In the genomic region with DNA sequence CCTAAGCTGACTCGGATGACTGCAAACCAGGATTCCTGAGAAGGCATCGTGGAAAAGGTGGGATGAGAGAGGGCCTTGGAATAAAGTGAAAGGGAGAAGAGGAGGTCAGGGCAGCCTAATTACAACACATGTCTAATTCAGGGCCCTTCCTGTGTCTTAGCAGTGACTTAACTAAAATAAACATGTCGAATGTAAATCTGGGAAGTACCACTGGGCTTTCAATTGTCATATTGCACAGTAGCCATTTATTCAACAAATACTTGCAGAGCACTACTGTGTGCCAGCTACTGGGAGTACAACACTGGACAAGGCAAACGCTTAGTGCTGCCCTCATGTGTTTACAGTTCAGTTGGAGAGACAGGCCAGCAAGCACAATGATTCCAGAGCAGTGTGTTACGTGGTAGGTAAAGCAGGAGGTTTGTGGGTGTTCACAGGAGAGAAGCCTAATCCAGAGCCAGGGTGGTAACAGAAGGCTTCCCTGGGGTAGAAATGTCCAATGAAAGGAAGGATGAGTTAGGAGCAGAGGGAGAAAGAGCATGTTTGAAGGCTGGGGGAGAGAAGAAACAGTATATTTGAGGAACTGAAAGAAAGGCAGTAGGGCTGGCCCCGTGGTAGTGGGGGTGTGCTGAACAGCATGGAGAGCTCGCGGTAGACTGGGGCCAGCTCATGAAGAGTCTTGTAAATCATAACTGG, we compare ENCODE assay signal across 1 cellular context.
TF ChIP-seq lines count a peak whose summit lies in the region.

No MANE protein-coding gene starts in this region.

TF ChIP-seq in HepG2, 621 proteins besides CTCF, POLR2A, EP300 and RAD21 (continued from another document and continues in another):
- TF ChIP-seq, protein P1, sequence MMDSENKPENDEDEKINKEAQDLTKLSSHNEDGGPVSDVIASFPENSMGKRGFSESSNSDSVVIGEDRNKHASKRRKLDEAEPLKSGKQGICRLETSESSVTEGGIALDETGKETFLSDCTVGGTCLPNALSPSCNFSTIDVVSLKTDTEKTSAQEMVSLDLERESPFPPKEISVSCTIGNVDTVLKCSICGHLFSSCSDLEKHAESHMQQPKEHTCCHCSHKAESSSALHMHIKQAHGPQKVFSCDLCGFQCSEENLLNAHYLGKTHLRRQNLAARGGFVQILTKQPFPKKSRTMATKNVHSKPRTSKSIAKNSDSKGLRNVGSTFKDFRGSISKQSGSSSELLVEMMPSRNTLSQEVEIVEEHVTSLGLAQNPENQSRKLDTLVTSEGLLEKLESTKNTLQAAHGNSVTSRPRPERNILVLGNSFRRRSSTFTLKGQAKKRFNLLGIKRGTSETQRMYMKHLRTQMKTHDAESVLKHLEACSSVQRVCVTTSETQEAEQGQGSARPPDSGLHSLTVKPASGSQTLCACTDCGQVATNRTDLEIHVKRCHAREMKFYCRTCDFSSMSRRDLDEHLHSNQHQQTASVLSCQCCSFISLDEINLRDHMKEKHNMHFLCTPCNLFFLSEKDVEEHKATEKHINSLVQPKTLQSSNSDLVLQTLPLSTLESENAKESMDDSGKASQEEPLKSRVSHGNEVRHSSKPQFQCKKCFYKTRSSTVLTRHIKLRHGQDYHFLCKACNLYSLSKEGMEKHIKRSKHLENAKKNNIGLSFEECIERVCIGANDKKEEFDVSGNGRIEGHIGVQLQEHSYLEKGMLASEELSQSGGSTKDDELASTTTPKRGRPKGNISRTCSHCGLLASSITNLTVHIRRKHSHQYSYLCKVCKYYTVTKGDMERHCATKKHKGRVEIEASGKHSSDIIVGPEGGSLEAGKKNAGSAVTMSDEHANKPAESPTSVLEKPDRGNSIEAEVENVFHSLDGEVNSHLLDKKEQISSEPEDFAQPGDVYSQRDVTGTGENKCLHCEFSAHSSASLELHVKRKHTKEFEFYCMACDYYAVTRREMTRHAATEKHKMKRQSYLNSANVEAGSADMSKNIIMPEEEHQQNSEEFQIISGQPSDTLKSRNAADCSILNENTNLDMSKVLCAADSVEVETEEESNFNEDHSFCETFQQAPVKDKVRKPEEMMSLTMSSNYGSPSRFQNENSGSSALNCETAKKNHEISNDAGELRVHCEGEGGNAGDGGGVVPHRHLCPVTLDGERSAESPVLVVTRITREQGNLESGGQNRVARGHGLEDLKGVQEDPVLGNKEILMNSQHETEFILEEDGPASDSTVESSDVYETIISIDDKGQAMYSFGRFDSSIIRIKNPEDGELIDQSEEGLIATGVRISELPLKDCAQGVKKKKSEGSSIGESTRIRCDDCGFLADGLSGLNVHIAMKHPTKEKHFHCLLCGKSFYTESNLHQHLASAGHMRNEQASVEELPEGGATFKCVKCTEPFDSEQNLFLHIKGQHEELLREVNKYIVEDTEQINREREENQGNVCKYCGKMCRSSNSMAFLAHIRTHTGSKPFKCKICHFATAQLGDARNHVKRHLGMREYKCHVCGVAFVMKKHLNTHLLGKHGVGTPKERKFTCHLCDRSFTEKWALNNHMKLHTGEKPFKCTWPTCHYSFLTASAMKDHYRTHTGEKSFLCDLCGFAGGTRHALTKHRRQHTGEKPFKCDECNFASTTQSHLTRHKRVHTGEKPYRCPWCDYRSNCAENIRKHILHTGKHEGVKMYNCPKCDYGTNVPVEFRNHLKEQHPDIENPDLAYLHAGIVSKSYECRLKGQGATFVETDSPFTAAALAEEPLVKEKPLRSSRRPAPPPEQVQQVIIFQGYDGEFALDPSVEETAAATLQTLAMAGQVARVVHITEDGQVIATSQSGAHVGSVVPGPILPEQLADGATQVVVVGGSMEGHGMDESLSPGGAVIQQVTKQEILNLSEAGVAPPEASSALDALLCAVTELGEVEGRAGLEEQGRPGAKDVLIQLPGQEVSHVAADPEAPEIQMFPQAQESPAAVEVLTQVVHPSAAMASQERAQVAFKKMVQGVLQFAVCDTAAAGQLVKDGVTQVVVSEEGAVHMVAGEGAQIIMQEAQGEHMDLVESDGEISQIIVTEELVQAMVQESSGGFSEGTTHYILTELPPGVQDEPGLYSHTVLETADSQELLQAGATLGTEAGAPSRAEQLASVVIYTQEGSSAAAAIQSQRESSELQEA (CRISPR knock-in tag; IDR thresholded peaks at IDR 0.05; ENCODE audit: not compliant biosample characterization), result no peak
- TF ChIP-seq POLR2AphosphoS2 (IDR thresholded peaks at IDR 0.05; ENCODE audit: low read depth, low read length) (no peak), ZNF776 (CRISPR knock-in tag; IDR thresholded peaks at IDR 0.05) (no peak), ZNF274 (CRISPR knock-in tag; IDR thresholded peaks at IDR 0.05) (no peak), NFRKB (IDR thresholded peaks at IDR 0.05) (no peak), YY1 (IDR thresholded peaks at IDR 0.05; ENCODE audit: insufficient read depth, insufficient replicate concordance, low read depth, low read length) (no peak), FOXK1 (CRISPR knock-in tag; IDR thresholded peaks at IDR 0.05; ENCODE audit: borderline replicate concordance, low read depth) (peak; percentile 61; the same call in 1 of the 2 replicates), KLF9 (CRISPR knock-in tag; IDR thresholded peaks at IDR 0.05; ENCODE audit: low read depth) (no peak), ZBTB21 (CRISPR knock-in tag; IDR thresholded peaks at IDR 0.05) (no peak), SP140L (CRISPR knock-in tag; IDR thresholded peaks at IDR 0.05; ENCODE audit: borderline replicate concordance) (0 out of 2 replicates have a peak, but pooled peaks have one; percentile 53), ATM (IDR thresholded peaks at IDR 0.05; ENCODE audit: borderline replicate concordance) (no peak), HNF4A (CRISPR knock-in tag; IDR thresholded peaks at IDR 0.05) (no peak), SOX5 (CRISPR knock-in tag; IDR thresholded peaks at IDR 0.05; ENCODE audit: borderline replicate concordance) (no peak; the same call in 1 of the 2 replicates), HOXA3 (CRISPR knock-in tag; IDR thresholded peaks at IDR 0.05) (peak; percentile 41; the same call in 1 of the 2 replicates), ZNF143 (CRISPR knock-in tag; IDR thresholded peaks at IDR 0.05) (peak; percentile 32; the same call in 1 of the 2 replicates), POLR2AphosphoS5 (IDR thresholded peaks at IDR 0.05; ENCODE audit: low read depth, low read length) (peak; percentile 58; the same call in 1 of the 2 replicates), CBX5 (CRISPR knock-in tag; IDR thresholded peaks at IDR 0.05; ENCODE audit: borderline replicate concordance) (no peak), AGO1 (IDR thresholded peaks at IDR 0.05; ENCODE audit: low read depth, low read length, poor library complexity, severe bottlenecking) (no peak), MLLT10 (CRISPR knock-in tag; IDR thresholded peaks at IDR 0.05) (no peak), MIER3 (CRISPR knock-in tag; IDR thresholded peaks at IDR 0.05; ENCODE audit: borderline replicate concordance) (peak; percentile 59; the same call in 1 of the 2 replicates), KMT2B (CRISPR knock-in tag; IDR thresholded peaks at IDR 0.05) (peak; percentile 36; the same call in 1 of the 2 replicates), CBX1 (IDR thresholded peaks at IDR 0.05; ENCODE audit: low read depth) (no peak), ZNF816 (CRISPR knock-in tag; IDR thresholded peaks at IDR 0.05; ENCODE audit: borderline replicate concordance) (no peak), MXI1 (IDR thresholded peaks at IDR 0.05; ENCODE audit: borderline replicate concordance, low read depth, low read length) (no peak), PITX1 (CRISPR knock-in tag; IDR thresholded peaks at IDR 0.05) (no peak), MBD4 (IDR thresholded peaks at IDR 0.05; ENCODE audit: borderline replicate concordance, low read length) (no peak), CHD2 (IDR thresholded peaks at IDR 0.05; ENCODE audit: low read depth, low read length) (no peak), ZNF703 (CRISPR knock-in tag; IDR thresholded peaks at IDR 0.05; ENCODE audit: borderline replicate concordance) (no peak), ZNF644 (CRISPR knock-in tag; IDR thresholded peaks at IDR 0.05; ENCODE audit: low read depth) (peak; percentile 24; the same call in 1 of the 2 replicates), MED1 (CRISPR knock-in tag; IDR thresholded peaks at IDR 0.05) (no peak), ZNF7 (CRISPR knock-in tag; IDR thresholded peaks at IDR 0.05) (no peak), EZH2 (conservative IDR thresholded peaks at IDR 0.05; ENCODE audit: low read depth, low read length) (no peak), ZNF441 (CRISPR knock-in tag; IDR thresholded peaks at IDR 0.05; ENCODE audit: borderline replicate concordance) (no peak)
- TF ChIP-seq, protein P2, sequence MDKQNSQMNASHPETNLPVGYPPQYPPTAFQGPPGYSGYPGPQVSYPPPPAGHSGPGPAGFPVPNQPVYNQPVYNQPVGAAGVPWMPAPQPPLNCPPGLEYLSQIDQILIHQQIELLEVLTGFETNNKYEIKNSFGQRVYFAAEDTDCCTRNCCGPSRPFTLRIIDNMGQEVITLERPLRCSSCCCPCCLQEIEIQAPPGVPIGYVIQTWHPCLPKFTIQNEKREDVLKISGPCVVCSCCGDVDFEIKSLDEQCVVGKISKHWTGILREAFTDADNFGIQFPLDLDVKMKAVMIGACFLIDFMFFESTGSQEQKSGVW (CRISPR knock-in tag; IDR thresholded peaks at IDR 0.05; ENCODE audit: borderline replicate concordance), result no peak
- TF ChIP-seq, protein P3, sequence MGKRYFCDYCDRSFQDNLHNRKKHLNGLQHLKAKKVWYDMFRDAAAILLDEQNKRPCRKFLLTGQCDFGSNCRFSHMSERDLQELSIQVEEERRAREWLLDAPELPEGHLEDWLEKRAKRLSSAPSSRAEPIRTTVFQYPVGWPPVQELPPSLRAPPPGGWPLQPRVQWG (CRISPR knock-in tag; IDR thresholded peaks at IDR 0.05; ENCODE audit: borderline replicate concordance, low read depth), result no peak
- TF ChIP-seq, protein P4, sequence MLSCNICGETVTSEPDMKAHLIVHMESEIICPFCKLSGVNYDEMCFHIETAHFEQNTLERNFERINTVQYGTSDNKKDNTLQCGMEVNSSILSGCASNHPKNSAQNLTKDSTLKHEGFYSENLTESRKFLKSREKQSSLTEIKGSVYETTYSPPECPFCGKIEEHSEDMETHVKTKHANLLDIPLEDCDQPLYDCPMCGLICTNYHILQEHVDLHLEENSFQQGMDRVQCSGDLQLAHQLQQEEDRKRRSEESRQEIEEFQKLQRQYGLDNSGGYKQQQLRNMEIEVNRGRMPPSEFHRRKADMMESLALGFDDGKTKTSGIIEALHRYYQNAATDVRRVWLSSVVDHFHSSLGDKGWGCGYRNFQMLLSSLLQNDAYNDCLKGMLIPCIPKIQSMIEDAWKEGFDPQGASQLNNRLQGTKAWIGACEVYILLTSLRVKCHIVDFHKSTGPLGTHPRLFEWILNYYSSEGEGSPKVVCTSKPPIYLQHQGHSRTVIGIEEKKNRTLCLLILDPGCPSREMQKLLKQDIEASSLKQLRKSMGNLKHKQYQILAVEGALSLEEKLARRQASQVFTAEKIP (CRISPR knock-in tag; IDR thresholded peaks at IDR 0.05; ENCODE audit: borderline replicate concordance), result no peak
- TF ChIP-seq, protein P5, sequence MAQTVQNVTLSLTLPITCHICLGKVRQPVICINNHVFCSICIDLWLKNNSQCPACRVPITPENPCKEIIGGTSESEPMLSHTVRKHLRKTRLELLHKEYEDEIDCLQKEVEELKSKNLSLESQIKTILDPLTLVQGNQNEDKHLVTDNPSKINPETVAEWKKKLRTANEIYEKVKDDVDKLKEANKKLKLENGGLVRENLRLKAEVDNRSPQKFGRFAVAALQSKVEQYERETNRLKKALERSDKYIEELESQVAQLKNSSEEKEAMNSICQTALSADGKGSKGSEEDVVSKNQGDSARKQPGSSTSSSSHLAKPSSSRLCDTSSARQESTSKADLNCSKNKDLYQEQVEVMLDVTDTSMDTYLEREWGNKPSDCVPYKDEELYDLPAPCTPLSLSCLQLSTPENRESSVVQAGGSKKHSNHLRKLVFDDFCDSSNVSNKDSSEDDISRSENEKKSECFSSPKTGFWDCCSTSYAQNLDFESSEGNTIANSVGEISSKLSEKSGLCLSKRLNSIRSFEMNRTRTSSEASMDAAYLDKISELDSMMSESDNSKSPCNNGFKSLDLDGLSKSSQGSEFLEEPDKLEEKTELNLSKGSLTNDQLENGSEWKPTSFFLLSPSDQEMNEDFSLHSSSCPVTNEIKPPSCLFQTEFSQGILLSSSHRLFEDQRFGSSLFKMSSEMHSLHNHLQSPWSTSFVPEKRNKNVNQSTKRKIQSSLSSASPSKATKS (CRISPR knock-in tag; IDR thresholded peaks at IDR 0.05), result no peak
- TF ChIP-seq, protein P6, sequence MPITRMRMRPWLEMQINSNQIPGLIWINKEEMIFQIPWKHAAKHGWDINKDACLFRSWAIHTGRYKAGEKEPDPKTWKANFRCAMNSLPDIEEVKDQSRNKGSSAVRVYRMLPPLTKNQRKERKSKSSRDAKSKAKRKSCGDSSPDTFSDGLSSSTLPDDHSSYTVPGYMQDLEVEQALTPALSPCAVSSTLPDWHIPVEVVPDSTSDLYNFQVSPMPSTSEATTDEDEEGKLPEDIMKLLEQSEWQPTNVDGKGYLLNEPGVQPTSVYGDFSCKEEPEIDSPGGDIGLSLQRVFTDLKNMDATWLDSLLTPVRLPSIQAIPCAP (CRISPR knock-in tag; IDR thresholded peaks at IDR 0.05; ENCODE audit: low read depth), result no peak
- TF ChIP-seq, protein P7, sequence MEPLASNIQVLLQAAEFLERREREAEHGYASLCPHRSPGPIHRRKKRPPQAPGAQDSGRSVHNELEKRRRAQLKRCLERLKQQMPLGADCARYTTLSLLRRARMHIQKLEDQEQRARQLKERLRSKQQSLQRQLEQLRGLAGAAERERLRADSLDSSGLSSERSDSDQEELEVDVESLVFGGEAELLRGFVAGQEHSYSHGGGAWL (CRISPR knock-in tag; IDR thresholded peaks at IDR 0.05), result no peak
- TF ChIP-seq, protein P8, sequence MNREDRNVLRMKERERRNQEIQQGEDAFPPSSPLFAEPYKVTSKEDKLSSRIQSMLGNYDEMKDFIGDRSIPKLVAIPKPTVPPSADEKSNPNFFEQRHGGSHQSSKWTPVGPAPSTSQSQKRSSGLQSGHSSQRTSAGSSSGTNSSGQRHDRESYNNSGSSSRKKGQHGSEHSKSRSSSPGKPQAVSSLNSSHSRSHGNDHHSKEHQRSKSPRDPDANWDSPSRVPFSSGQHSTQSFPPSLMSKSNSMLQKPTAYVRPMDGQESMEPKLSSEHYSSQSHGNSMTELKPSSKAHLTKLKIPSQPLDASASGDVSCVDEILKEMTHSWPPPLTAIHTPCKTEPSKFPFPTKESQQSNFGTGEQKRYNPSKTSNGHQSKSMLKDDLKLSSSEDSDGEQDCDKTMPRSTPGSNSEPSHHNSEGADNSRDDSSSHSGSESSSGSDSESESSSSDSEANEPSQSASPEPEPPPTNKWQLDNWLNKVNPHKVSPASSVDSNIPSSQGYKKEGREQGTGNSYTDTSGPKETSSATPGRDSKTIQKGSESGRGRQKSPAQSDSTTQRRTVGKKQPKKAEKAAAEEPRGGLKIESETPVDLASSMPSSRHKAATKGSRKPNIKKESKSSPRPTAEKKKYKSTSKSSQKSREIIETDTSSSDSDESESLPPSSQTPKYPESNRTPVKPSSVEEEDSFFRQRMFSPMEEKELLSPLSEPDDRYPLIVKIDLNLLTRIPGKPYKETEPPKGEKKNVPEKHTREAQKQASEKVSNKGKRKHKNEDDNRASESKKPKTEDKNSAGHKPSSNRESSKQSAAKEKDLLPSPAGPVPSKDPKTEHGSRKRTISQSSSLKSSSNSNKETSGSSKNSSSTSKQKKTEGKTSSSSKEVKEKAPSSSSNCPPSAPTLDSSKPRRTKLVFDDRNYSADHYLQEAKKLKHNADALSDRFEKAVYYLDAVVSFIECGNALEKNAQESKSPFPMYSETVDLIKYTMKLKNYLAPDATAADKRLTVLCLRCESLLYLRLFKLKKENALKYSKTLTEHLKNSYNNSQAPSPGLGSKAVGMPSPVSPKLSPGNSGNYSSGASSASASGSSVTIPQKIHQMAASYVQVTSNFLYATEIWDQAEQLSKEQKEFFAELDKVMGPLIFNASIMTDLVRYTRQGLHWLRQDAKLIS (CRISPR knock-in tag; IDR thresholded peaks at IDR 0.05), result no peak
